29 cellular contexts compared by ENCODE assay signal in the genomic region with DNA sequence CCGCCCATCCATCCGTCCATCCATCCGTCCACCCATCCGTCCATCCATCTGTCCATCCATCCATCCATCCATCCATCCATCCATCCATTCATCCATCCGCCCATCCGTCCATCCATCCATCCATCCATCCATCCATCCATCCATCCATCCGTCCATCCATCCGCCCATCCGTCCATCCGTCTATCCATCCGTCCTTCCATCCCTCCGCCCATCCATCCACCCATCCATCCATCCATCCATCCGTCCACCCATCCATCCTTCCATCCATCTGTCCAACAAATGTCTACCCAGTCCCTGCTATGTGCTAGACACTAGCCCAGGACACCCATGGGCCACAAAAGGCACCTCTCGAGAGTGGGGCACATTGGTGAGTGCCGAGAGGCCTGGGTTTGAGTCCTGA. TPM values are rescaled to one million over a fixed set of nuclear protein-coding genes. Genes with fewer than 3 reads are reported as not detected.
"Had no signal": no experiment of that assay in that cellular context is flagged by ENCODE, and none has a peak within 500 bp of the region (broad histone marks: within the 10 kb centered on the region; RNA-seq: fewer than 3 reads in every experiment).

No MANE protein-coding gene starts in this region.

- H3K4me3 Mint-ChIP-seq: activated naive CD4-positive, alpha-beta T cell treated with anti-CD3 and anti-CD28 coated beads for 36 hours; memory B cell; stimulated activated naive B cell treated with anti-CD40 and anti-IgM and Interleukin-4, amounts not matched to agents 10 μg/mL and 1 μg/mL and 100 μg/mL, for 72 hours had no signal

- FAIRE-seq: colon, pancreas had no signal

- H3K36me3 ChIP-seq: breast epithelium, gastrocnemius medialis, pancreas, right atrium auricular region, stomach, transverse colon had no signal

- ATAC-seq: gastrocnemius medialis; naive thymus-derived CD8-positive, alpha-beta T cell; pancreas; stimulated activated naive B cell treated with anti-CD40 and anti-IgM and Interleukin-4, amounts not matched to agents 10 μg/mL and 1 μg/mL and 100 μg/mL, for 72 hours had no signal

- H3K36me3 Mint-ChIP-seq: stimulated activated naive B cell treated with anti-CD40 and anti-IgM and Interleukin-4, amounts not matched to agents 10 μg/mL and 1 μg/mL and 100 μg/mL, for 72 hours had no signal

- H3K27ac Mint-ChIP-seq: activated naive CD4-positive, alpha-beta T cell treated with anti-CD3 and anti-CD28 coated beads for 36 hours; memory B cell; stimulated activated naive B cell treated with anti-CD40 and anti-IgM and Interleukin-4, amounts not matched to agents 10 μg/mL and 1 μg/mL and 100 μg/mL, for 72 hours had no signal

- H3K4me1 ChIP-seq: pancreas had no signal

- H3K9me3 ChIP-seq: breast epithelium, gastrocnemius medialis, pancreas, right atrium auricular region, stomach, testis, transverse colon had no signal

- H3K9me3 Mint-ChIP-seq: activated naive CD4-positive, alpha-beta T cell treated with anti-CD3 and anti-CD28 coated beads for 36 hours; memory B cell; naive thymus-derived CD8-positive, alpha-beta T cell; stimulated activated naive B cell treated with anti-CD40 and anti-IgM and Interleukin-4, amounts not matched to agents 10 μg/mL and 1 μg/mL and 100 μg/mL, for 72 hours had no signal

- H3K27me3 ChIP-seq: testis had no signal

- H3K4me3 ChIP-seq: gastrocnemius medialis, pancreas, testis had no signal

- DNase-seq: activated CD4-positive, alpha-beta T cell treated with anti-CD3 and anti-CD28 coated beads for 4 hours; activated CD4-positive, alpha-beta T cell treated with anti-CD3 and anti-CD28 coated beads, Interleukin-2, amount 50 U/mL, for 4 hours; activated effector memory CD4-positive, alpha-beta T cell treated with anti-CD3 and anti-CD28 coated beads, Interleukin-2, amount 50 U/mL, for 16 hours; activated naive CD4-positive, alpha-beta T cell treated with anti-CD3 and anti-CD28 coated beads for 36 hours; activated T-cell treated with anti-CD3 and anti-CD28 coated beads for 4 hours; amniotic stem cell; central memory CD4-positive, alpha-beta T cell; dermis blood vessel endothelial cell; effector memory CD4-positive, alpha-beta T cell; erythroblast; gastrocnemius medialis; naive thymus-derived CD8-positive, alpha-beta T cell; pancreas; stimulated activated CD4-positive, alpha-beta T cell treated with anti-CD3 and anti-CD28 coated beads, Interleukin-15, amount 100 ng/mL, for 24 hours; stimulated activated CD4-positive, alpha-beta T cell treated with anti-CD3 and anti-CD28 coated beads, Interleukin-2, amount 100 ng/mL, for 24 hours; stimulated activated naive B cell treated with anti-CD40 and anti-IgM and Interleukin-4, amounts not matched to agents 10 μg/mL and 1 μg/mL and 100 μg/mL, for 72 hours; stomach; T-helper 1 cell; transverse colon had no signal

- H3K27ac ChIP-seq: breast epithelium, gastrocnemius medialis, pancreas, right atrium auricular region, testis, transverse colon had no signal

RNA-seq across cellular contexts. Expression of gene LRRC4B, which starts 15.7 kb away (rescaled TPM):
- total RNA-seq: activated naive CD4-positive, alpha-beta T cell treated with anti-CD3 and anti-CD28 coated beads for 36 hours; naive thymus-derived CD8-positive, alpha-beta T cell had no signal
- polyA plus RNA-seq: naive thymus-derived CD8-positive, alpha-beta T cell had no signal

RNA-seq across cellular contexts. Expression of gene ASPDH, which starts 38.8 kb away (rescaled TPM):
- total RNA-seq: activated naive CD4-positive, alpha-beta T cell treated with anti-CD3 and anti-CD28 coated beads for 36 hours; breast epithelium; dermis blood vessel endothelial cell; gastrocnemius medialis; kidney epithelial cell; lower leg skin; naive thymus-derived CD8-positive, alpha-beta T cell; pulmonary artery endothelial cell; right atrium auricular region; smooth muscle cell; stomach; testis; transverse colon; urinary bladder had no signal
- polyA plus RNA-seq: smooth muscle cell, stomach, urinary bladder had no signal
